ENCODE assay signal across 31 cellular contexts in the genomic region with DNA sequence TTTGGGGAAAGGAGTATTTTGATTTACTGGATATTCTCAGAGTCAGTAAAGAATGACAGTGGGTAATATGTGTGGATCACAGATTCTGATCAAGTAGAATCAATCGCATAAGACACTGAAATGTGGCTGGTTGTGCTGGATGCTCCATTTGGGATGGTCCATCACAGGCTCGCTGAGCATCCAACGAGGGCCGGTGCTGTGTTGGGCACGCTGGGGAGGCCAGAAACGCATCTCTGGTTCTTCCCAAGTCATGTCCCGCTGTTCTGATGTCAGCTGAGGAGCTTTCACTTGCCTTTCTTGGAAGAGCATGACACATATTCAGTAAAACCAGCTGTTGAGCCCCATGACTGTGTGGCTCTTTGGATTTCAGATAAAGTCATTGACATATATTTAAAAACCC.
"Had no signal": no experiment of that assay in that cellular context is flagged by ENCODE, and none has a peak within 500 bp of the region (broad histone marks: within the 10 kb centered on the region; RNA-seq: fewer than 3 reads in every experiment).

No MANE protein-coding gene starts in this region.

- DNase-seq: activated CD4-positive, alpha-beta memory T cell treated with anti-CD3 and anti-CD28 coated beads for 36 hours; activated CD4-positive, alpha-beta T cell treated with anti-CD3 and anti-CD28 coated beads for 36 hours; activated CD4-positive, alpha-beta T cell treated with anti-CD3 and anti-CD28 coated beads, Interleukin-2, amount 10 ng/mL, durations not matched to agents 24 days and 14 days; activated CD4-positive, CD25-positive, alpha-beta regulatory T cell; activated CD4-positive, CD25-positive, alpha-beta regulatory T cell treated with anti-CD3 and anti-CD28 coated beads, Interleukin-2, amount 50 U/mL, for 72 hours; activated CD8-positive, alpha-beta memory T cell treated with anti-CD3 and anti-CD28 coated beads, Interleukin-2, amount 10 ng/mL, durations not matched to agents 7 days and 5 days; activated CD8-positive, alpha-beta memory T cell treated with anti-CD3 and anti-CD28 coated beads, Interleukin-2, amount 50 U/mL, for 4 hours; activated CD8-positive, alpha-beta T cell treated with anti-CD3 and anti-CD28 coated beads, Interleukin-2, amount 10 ng/mL, durations not matched to agents 7 days and 5 days; activated effector memory CD4-positive, alpha-beta T cell treated with anti-CD3 and anti-CD28 coated beads, Interleukin-2, amount 50 U/mL, for 16 hours; activated naive CD4-positive, alpha-beta T cell treated with anti-CD3 and anti-CD28 coated beads for 36 hours; activated naive CD8-positive, alpha-beta T cell treated with anti-CD3 and anti-CD28 coated beads for 36 hours; activated naive CD8-positive, alpha-beta T cell treated with anti-CD3 and anti-CD28 coated beads, Interleukin-2, amount 50 U/mL, for 24 hours; activated T-cell treated with anti-CD3 and anti-CD28 coated beads, Interleukin-2, amount 50 U/mL, for 1 hour; activated T-cell treated with anti-CD3 and anti-CD28 coated beads, Interleukin-2, amount 50 U/mL, for 48 hours; adrenal gland; amygdala; body of pancreas; caudate nucleus; cortex of kidney; dermis blood vessel endothelial cell; effector CD4-positive, alpha-beta T cell; effector memory CD8-positive, alpha-beta T cell; erythroblast; foreskin melanocyte; heart right ventricle had no signal

- H3K36me3 Mint-ChIP-seq: activated CD4-positive, alpha-beta memory T cell treated with anti-CD3 and anti-CD28 coated beads for 36 hours; activated CD8-positive, alpha-beta memory T cell treated with anti-CD3 and anti-CD28 coated beads, Interleukin-2, amount 10 ng/mL, durations not matched to agents 7 days and 5 days; activated naive CD4-positive, alpha-beta T cell treated with anti-CD3 and anti-CD28 coated beads, Interleukin-2, amount 50 U/mL, for 24 hours; activated naive CD8-positive, alpha-beta T cell treated with anti-CD3 and anti-CD28 coated beads for 36 hours had no signal

- H3K27me3 ChIP-seq: adrenal gland, body of pancreas had no signal

- ATAC-seq: activated CD4-positive, alpha-beta T cell treated with anti-CD3 and anti-CD28 coated beads for 36 hours; activated CD8-positive, alpha-beta memory T cell treated with anti-CD3 and anti-CD28 coated beads, Interleukin-2, amount 10 ng/mL, durations not matched to agents 7 days and 5 days; activated CD8-positive, alpha-beta T cell treated with anti-CD3 and anti-CD28 coated beads, Interleukin-2, amount 10 ng/mL, durations not matched to agents 7 days and 5 days; activated naive CD8-positive, alpha-beta T cell treated with anti-CD3 and anti-CD28 coated beads, Interleukin-2, amount 50 U/mL, for 24 hours; body of pancreas; gastroesophageal sphincter; heart right ventricle had no signal

- H3K4me1 ChIP-seq: adrenal gland had no signal

- H3K4me3 Mint-ChIP-seq: activated CD4-positive, alpha-beta memory T cell treated with anti-CD3 and anti-CD28 coated beads for 36 hours; activated CD4-positive, alpha-beta T cell treated with anti-CD3 and anti-CD28 coated beads for 36 hours; activated CD4-positive, alpha-beta T cell treated with anti-CD3 and anti-CD28 coated beads, Interleukin-2, amount 10 ng/mL, durations not matched to agents 24 days and 14 days; activated CD8-positive, alpha-beta memory T cell treated with anti-CD3 and anti-CD28 coated beads, Interleukin-2, amount 10 ng/mL, durations not matched to agents 7 days and 5 days; activated CD8-positive, alpha-beta T cell treated with anti-CD3 and anti-CD28 coated beads, Interleukin-2, amount 10 ng/mL, durations not matched to agents 7 days and 5 days; activated naive CD4-positive, alpha-beta T cell treated with anti-CD3 and anti-CD28 coated beads for 36 hours; activated naive CD4-positive, alpha-beta T cell treated with anti-CD3 and anti-CD28 coated beads, Interleukin-2, amount 50 U/mL, for 24 hours; activated naive CD8-positive, alpha-beta T cell treated with anti-CD3 and anti-CD28 coated beads for 36 hours; activated naive CD8-positive, alpha-beta T cell treated with anti-CD3 and anti-CD28 coated beads, Interleukin-2, amount 50 U/mL, for 24 hours; activated T-helper 1 cell treated with anti-CD3 and anti-CD28 coated beads, Interleukin-12 subunit alpha, Interleukin-12 subunit beta, Interleukin-2, Interleukin-4 antibody, amounts not matched to agents 30 ng/mL and 10 ng/mL and 1 ng/mL, durations not matched to agents 14 hours and 24 hours and 36 hours; effector memory CD8-positive, alpha-beta T cell had no signal

- H3K27ac Mint-ChIP-seq: activated CD4-positive, alpha-beta memory T cell treated with anti-CD3 and anti-CD28 coated beads for 36 hours; activated CD4-positive, alpha-beta T cell treated with anti-CD3 and anti-CD28 coated beads for 36 hours; activated CD4-positive, alpha-beta T cell treated with anti-CD3 and anti-CD28 coated beads, Interleukin-2, amount 10 ng/mL, durations not matched to agents 24 days and 14 days; activated CD8-positive, alpha-beta memory T cell treated with anti-CD3 and anti-CD28 coated beads, Interleukin-2, amount 10 ng/mL, durations not matched to agents 7 days and 5 days; activated CD8-positive, alpha-beta T cell treated with anti-CD3 and anti-CD28 coated beads, Interleukin-2, amount 10 ng/mL, durations not matched to agents 7 days and 5 days; activated naive CD4-positive, alpha-beta T cell treated with anti-CD3 and anti-CD28 coated beads for 36 hours; activated naive CD4-positive, alpha-beta T cell treated with anti-CD3 and anti-CD28 coated beads, Interleukin-2, amount 50 U/mL, for 24 hours; activated naive CD8-positive, alpha-beta T cell treated with anti-CD3 and anti-CD28 coated beads for 36 hours; activated naive CD8-positive, alpha-beta T cell treated with anti-CD3 and anti-CD28 coated beads, Interleukin-2, amount 50 U/mL, for 24 hours; activated T-helper 1 cell treated with anti-CD3 and anti-CD28 coated beads, Interleukin-12 subunit alpha, Interleukin-12 subunit beta, Interleukin-2, Interleukin-4 antibody, amounts not matched to agents 30 ng/mL and 10 ng/mL and 1 ng/mL, durations not matched to agents 14 hours and 24 hours and 36 hours; activated T-helper 2 cell treated with anti-CD3 and anti-CD28 coated beads, Interferon-gamma antibody, Interleukin-2, Interleukin-4, amounts not matched to agents 10 μg/mL and 5 μg/mL and 100 μg/mL, durations not matched to agents 14 hours and 24 hours and 36 hours had no signal

- FAIRE-seq: colon had no signal

- H3K27ac ChIP-seq: adrenal gland, body of pancreas, esophagus muscularis mucosa, gastroesophageal sphincter, heart right ventricle had no signal

- H3K36me3 ChIP-seq: adrenal gland, esophagus muscularis mucosa, gastroesophageal sphincter, heart right ventricle had no signal

- H3K9me3 Mint-ChIP-seq: activated CD4-positive, alpha-beta memory T cell treated with anti-CD3 and anti-CD28 coated beads for 36 hours; activated CD4-positive, alpha-beta T cell treated with anti-CD3 and anti-CD28 coated beads, Interleukin-2, amount 10 ng/mL, durations not matched to agents 24 days and 14 days; activated naive CD4-positive, alpha-beta T cell treated with anti-CD3 and anti-CD28 coated beads for 36 hours; activated naive CD4-positive, alpha-beta T cell treated with anti-CD3 and anti-CD28 coated beads, Interleukin-2, amount 50 U/mL, for 24 hours; activated naive CD8-positive, alpha-beta T cell treated with anti-CD3 and anti-CD28 coated beads for 36 hours; activated naive CD8-positive, alpha-beta T cell treated with anti-CD3 and anti-CD28 coated beads, Interleukin-2, amount 50 U/mL, for 24 hours; activated T-helper 1 cell treated with anti-CD3 and anti-CD28 coated beads, Interleukin-12 subunit alpha, Interleukin-12 subunit beta, Interleukin-2, Interleukin-4 antibody, amounts not matched to agents 30 ng/mL and 10 ng/mL and 1 ng/mL, durations not matched to agents 14 hours and 24 hours and 36 hours; activated T-helper 2 cell treated with anti-CD3 and anti-CD28 coated beads, Interferon-gamma antibody, Interleukin-2, Interleukin-4, amounts not matched to agents 10 μg/mL and 5 μg/mL and 100 μg/mL, durations not matched to agents 14 hours and 24 hours and 36 hours; effector memory CD8-positive, alpha-beta T cell had no signal

- H3K9me3 ChIP-seq: adrenal gland, body of pancreas, esophagus muscularis mucosa, gastroesophageal sphincter, heart right ventricle had no signal

- H3K4me3 ChIP-seq: adrenal gland, body of pancreas, esophagus muscularis mucosa, gastroesophageal sphincter, heart right ventricle had no signal
